In the genomic region with DNA sequence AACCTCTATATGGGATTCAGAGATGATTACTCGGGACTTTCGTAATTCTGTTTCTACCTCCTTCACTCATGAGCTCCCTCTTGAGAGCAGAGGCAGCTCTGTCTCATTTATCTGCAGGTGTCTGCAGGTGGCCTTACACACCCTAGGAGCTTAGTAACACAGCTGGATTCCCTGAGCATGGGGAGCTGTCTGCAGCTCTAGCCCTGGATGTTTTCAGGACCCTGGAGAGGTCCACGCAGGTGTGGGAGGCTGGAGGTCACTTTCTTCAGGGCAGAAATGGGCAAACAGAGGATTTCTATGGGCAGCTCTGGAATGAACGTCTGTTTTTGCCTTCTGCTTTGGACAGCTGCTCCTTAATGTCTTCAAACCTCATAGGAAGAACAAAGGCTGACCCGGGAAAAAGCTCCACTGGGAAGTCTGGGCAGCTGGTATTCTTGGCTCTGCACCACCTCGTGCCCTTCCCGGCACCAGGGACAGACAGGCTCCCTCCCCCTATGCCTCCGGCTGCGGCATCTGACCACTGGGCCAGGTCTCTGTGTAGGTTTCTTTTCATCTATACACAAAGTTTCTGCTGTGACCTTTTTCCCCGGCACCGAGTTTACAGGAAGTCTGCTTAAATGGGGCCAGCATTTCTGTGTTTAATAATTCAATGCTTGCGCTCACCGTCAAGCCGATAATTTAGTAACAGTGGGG, we compare ENCODE assay signal across 11 cellular contexts.
DNase-seq lines count a peak whose midpoint lies in the region; ATAC-seq and TF ChIP-seq lines count a peak whose summit lies in the region.
"Had no signal": no experiment of that assay in that cellular context is flagged by ENCODE, and none has a peak within 500 bp of the region (broad histone marks: within the 10 kb centered on the region; RNA-seq: fewer than 3 reads in every experiment).

No MANE protein-coding gene starts in this region.

- ATAC-seq in GM21390 (IDR thresholded peaks at IDR 0.05; ENCODE audit: unreplicated experiment), result no peak
- ATAC-seq: gastrocnemius medialis had no signal

- H3K27ac Mint-ChIP-seq in chondrocyte (ENCODE audit: unreplicated experiment) (no peak overlapping the region), nephron progenitor cell (no peak overlapping the region)

- no peaks in the 10 kb centered on the region for H3K9me3 Mint-ChIP-seq in chondrocyte (ENCODE audit: low read depth)
- H3K9me3 Mint-ChIP-seq in nephron progenitor cell, result peaks cover 5% of the 10 kb centered on the region

- H3K4me3 Mint-ChIP-seq in chondrocyte (ENCODE audit: unreplicated experiment) (no peak overlapping the region), nephron progenitor cell (no peak overlapping the region)

- H3K36me3 Mint-ChIP-seq in chondrocyte (ENCODE audit: low read depth) (no peaks in the 10 kb centered on the region), nephron progenitor cell (ENCODE audit: low read depth) (no peaks in the 10 kb centered on the region)

- no peak overlapping the region for H3K4me3 ChIP-seq in H7 (ENCODE audit: insufficient read depth, low read depth, low read length)
- H3K4me3 ChIP-seq: gastrocnemius medialis had no signal

- no peaks in the 10 kb centered on the region for H3K36me3 ChIP-seq in H7 (replicated peaks; ENCODE audit: control insufficient read depth, insufficient read depth, low read length)
- H3K36me3 ChIP-seq: gastrocnemius medialis had no signal

- DNase-seq in H7, result peak; percentile 86
- DNase-seq in NCI-H2227 treated with DMSO at 0.1 percent for 48 hours (lab: John Stamatoyannopoulos, UW), result peak; percentile 11
- DNase-seq in chondrocyte (ENCODE audit: low spot score), result peak; percentile 54
- peak; percentile 86 for DNase-seq in nephron progenitor cell
- no peak for DNase-seq in T-helper 2 cell
- DNase-seq in NCI-H82 treated with DMSO at 0.1 percent for 48 hours (lab: John Stamatoyannopoulos, UW; ENCODE audit: unreplicated experiment), result no peak
- DNase-seq in EL, result no peak
- DNase-seq: activated T-cell treated with anti-CD3 and anti-CD28 coated beads, Interleukin-2, amount 50 U/mL, for 1 hour; gastrocnemius medialis; NCI-H2081 treated with DMSO at 0.1 percent for 48 hours had no signal

- no peaks in the 10 kb centered on the region for H3K4me1 Mint-ChIP-seq in chondrocyte (ENCODE audit: low read depth)
- peaks cover 4% of the 10 kb centered on the region for H3K4me1 Mint-ChIP-seq in nephron progenitor cell

- no peaks in the 10 kb centered on the region for H3K27me3 ChIP-seq in H7 (ENCODE audit: control insufficient read depth, insufficient read depth, low read length)
- H3K27me3 ChIP-seq: gastrocnemius medialis had no signal

- H3K27me3 Mint-ChIP-seq in chondrocyte (ENCODE audit: low read depth), result peaks cover 17% of the 10 kb centered on the region
- peaks cover 40% of the 10 kb centered on the region for H3K27me3 Mint-ChIP-seq in nephron progenitor cell (ENCODE audit: low read depth, poor library complexity)

- TF ChIP-seq CTCF in chondrocyte (IDR thresholded peaks at IDR 0.05) (no peak), nephron progenitor cell (IDR thresholded peaks at IDR 0.05) (no peak)

Comparison
In these comparisons a context has a peak if more than half of its experiments do, and no peak if none do; other contexts are left out.
1. DNase-seq: peak in H7 (single experiment), NCI-H2227 treated with DMSO at 0.1 percent for 48 hours (single experiment), chondrocyte (single experiment) and nephron progenitor cell (single experiment); none in T-helper 2 cell (0 of 5), NCI-H82 treated with DMSO at 0.1 percent for 48 hours (single experiment) and EL (single experiment).